In the genomic region with DNA sequence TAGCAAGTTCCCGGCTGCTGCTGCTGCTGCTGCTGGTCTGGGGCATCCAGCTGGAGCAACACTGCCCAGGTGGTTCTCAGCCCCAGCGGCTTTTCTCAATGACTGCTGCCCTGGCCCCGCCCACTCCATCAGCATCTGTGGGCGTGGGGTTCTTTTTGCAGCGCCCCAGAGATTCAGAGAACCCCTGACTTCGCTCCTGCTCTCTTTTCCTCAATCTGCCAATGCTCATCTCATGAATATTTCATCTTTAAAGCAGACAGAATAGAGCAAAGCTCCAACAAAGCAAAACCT, we compare ENCODE assay signal across 27 cellular contexts.
"Had no signal": no experiment of that assay in that cellular context is flagged by ENCODE, and none has a peak within 500 bp of the region (broad histone marks: within the 10 kb centered on the region; RNA-seq: fewer than 3 reads in every experiment).

No MANE protein-coding gene starts in this region.

- H3K27me3 Mint-ChIP-seq: progenitor cell of endocrine pancreas had no signal

- H3K4me3 Mint-ChIP-seq: natural killer cell treated with Interleukin-12 subunit alpha and Interleukin-12 subunit beta and Interleukin-15 and Interleukin-18, amount 100 ng/mL, for 72 hours; nephron progenitor cell; neural crest cell; stimulated activated effector memory CD8-positive, alpha-beta T cell treated with anti-CD3 and anti-CD28 coated beads, Interleukin-12 subunit alpha, Interleukin-12 subunit beta, amount 100 ng/mL, for 72 hours; stimulated activated naive B cell treated with anti-CD40 and anti-IgM and Interleukin-4, amounts not matched to agents 10 μg/mL and 1 μg/mL and 100 μg/mL, for 72 hours; stimulated activated naive CD8-positive, alpha-beta T cell treated with anti-CD3 and anti-CD28 coated beads, Interleukin-15, Interleukin-2, amounts not matched to agents 100 ng/mL and 50 ng/mL, for 24 hours had no signal

- H3K27me3 ChIP-seq: pancreas, right lobe of liver, sigmoid colon, thyroid gland, tibial nerve, upper lobe of left lung, vagina had no signal

- ATAC-seq: natural killer cell treated with Interleukin-12 subunit alpha and Interleukin-12 subunit beta and Interleukin-15 and Interleukin-18, amount 100 ng/mL, for 72 hours; pancreas; psoas muscle; right cardiac atrium; stimulated activated effector memory CD8-positive, alpha-beta T cell treated with anti-CD3 and anti-CD28 coated beads, Interleukin-12 subunit alpha, Interleukin-12 subunit beta, amount 100 ng/mL, for 72 hours; stimulated activated naive B cell treated with anti-CD40 and anti-IgM and Interleukin-4, amounts not matched to agents 10 μg/mL and 1 μg/mL and 100 μg/mL, for 72 hours had no signal

- H3K36me3 Mint-ChIP-seq: natural killer cell treated with Interleukin-12 subunit alpha and Interleukin-12 subunit beta and Interleukin-15 and Interleukin-18, amount 100 ng/mL, for 72 hours; stimulated activated effector memory CD8-positive, alpha-beta T cell treated with anti-CD3 and anti-CD28 coated beads, Interleukin-12 subunit alpha, Interleukin-12 subunit beta, amount 100 ng/mL, for 72 hours had no signal

- H3K36me3 ChIP-seq: neutrophil, pancreas, right lobe of liver, sigmoid colon, thoracic aorta, thyroid gland, tibial nerve, upper lobe of left lung, vagina had no signal

- H3K4me3 ChIP-seq: pancreas, psoas muscle, right lobe of liver, sigmoid colon, stomach, thoracic aorta, thyroid gland, tibial nerve, upper lobe of left lung, vagina had no signal

- DNase-seq: nephron progenitor cell; nucleus accumbens; pancreas; psoas muscle; small intestine; stimulated activated CD4-positive, alpha-beta T cell treated with anti-CD3 and anti-CD28 coated beads, Interleukin-15, amount 100 ng/mL, for 24 hours; stimulated activated CD4-positive, alpha-beta T cell treated with anti-CD3 and anti-CD28 coated beads, Interleukin-2, amount 100 ng/mL, for 24 hours; stimulated activated CD4-positive, alpha-beta T cell treated with anti-CD3 and anti-CD28 coated beads, Interleukin-2, amount 100 ng/mL, for 48 hours; stimulated activated CD4-positive, alpha-beta T cell treated with anti-CD3 and anti-CD28 coated beads, Interleukin-4, amount 100 ng/mL, for 24 hours; stimulated activated naive B cell treated with anti-CD40 and anti-IgM and Interleukin-4, amounts not matched to agents 10 μg/mL and 1 μg/mL and 100 μg/mL, for 72 hours; stimulated activated naive CD4-positive, alpha-beta T cell treated with Interleukin-2 at 50 U/mL for 16 hours; stomach; thyroid gland; trophoblast cell; upper lobe of left lung had no signal

- H3K27ac ChIP-seq: neutrophil, pancreas, psoas muscle, right lobe of liver, sigmoid colon, stomach, thoracic aorta, thyroid gland, tibial nerve, upper lobe of left lung, vagina had no signal

- H3K4me1 ChIP-seq: pancreas, psoas muscle, right lobe of liver, sigmoid colon, stomach, tibial nerve, upper lobe of left lung, vagina had no signal

- H3K27ac Mint-ChIP-seq: natural killer cell treated with Interleukin-12 subunit alpha and Interleukin-12 subunit beta and Interleukin-15 and Interleukin-18, amount 100 ng/mL, for 72 hours; nephron progenitor cell; progenitor cell of endocrine pancreas; stimulated activated effector memory CD8-positive, alpha-beta T cell treated with anti-CD3 and anti-CD28 coated beads, Interleukin-12 subunit alpha, Interleukin-12 subunit beta, amount 100 ng/mL, for 72 hours; stimulated activated naive B cell treated with anti-CD40 and anti-IgM and Interleukin-4, amounts not matched to agents 10 μg/mL and 1 μg/mL and 100 μg/mL, for 72 hours; stimulated activated naive CD8-positive, alpha-beta T cell treated with anti-CD3 and anti-CD28 coated beads, Interleukin-15, Interleukin-2, amounts not matched to agents 100 ng/mL and 50 ng/mL, for 24 hours had no signal

- H3K9me3 Mint-ChIP-seq: natural killer cell treated with Interleukin-12 subunit alpha and Interleukin-12 subunit beta and Interleukin-15 and Interleukin-18, amount 100 ng/mL, for 72 hours; nephron progenitor cell; stimulated activated effector memory CD8-positive, alpha-beta T cell treated with anti-CD3 and anti-CD28 coated beads, Interleukin-12 subunit alpha, Interleukin-12 subunit beta, amount 100 ng/mL, for 72 hours had no signal

- H3K9me3 ChIP-seq: neutrophil, pancreas, psoas muscle, right lobe of liver, thoracic aorta, thyroid gland, upper lobe of left lung, vagina had no signal

- H3K4me1 Mint-ChIP-seq: nephron progenitor cell; neural crest cell; stimulated activated effector memory CD8-positive, alpha-beta T cell treated with anti-CD3 and anti-CD28 coated beads, Interleukin-12 subunit alpha, Interleukin-12 subunit beta, amount 100 ng/mL, for 72 hours; stimulated activated naive B cell treated with anti-CD40 and anti-IgM and Interleukin-4, amounts not matched to agents 10 μg/mL and 1 μg/mL and 100 μg/mL, for 72 hours had no signal
